In the genomic region with DNA sequence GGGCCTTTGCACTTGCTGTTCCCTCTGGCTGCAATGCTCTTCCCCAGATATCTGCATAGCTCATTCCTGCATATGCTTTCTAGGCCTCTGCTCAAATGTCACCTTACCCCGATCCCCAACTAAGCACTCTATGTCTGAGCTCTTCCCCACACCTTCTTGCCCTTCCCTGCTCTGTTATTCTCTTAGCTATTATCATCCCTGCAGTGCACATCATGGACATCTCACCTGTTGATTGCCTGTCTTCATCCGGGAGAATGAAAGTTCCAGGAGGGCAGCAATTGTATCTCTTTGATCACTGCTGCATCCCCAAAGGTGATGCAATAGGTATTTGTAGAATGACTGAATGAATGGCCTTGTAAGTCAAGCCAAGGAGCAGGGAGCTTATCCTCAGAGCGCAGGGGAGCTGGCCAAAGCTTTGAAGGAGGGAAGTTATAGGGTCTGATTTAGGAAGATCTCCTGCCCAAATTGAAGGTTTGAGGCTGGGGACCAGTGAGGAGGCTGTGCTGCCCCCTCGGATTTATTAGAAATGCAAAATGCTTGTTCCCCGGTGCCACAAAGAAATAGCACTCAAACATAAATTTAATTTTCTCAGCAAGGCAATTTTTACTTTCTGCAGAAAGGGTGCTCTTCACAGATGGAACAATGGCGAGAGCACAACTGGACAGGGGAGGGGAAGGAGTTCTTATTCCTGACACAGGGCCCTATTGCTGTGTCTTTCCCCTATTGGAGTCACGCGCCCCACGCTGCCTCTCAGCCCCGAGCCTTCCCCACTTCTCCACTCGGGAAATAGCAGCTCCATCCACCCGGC, we compare ENCODE assay signal across 25 cellular contexts.
"Had no signal": no experiment of that assay in that cellular context is flagged by ENCODE, and none has a peak within 500 bp of the region (broad histone marks: within the 10 kb centered on the region; RNA-seq: fewer than 3 reads in every experiment).

No MANE protein-coding gene starts in this region.

- H3K27ac ChIP-seq: colonic mucosa, esophagus squamous epithelium, heart right ventricle, lower lobe of right lung, ovary, psoas muscle, skin epidermis, spleen, thoracic aorta, tibial nerve, upper lobe of left lung had no signal

- DNase-seq: colonic mucosa; effector memory CD4-positive, alpha-beta T cell; erythroblast; esophagus squamous epithelium; foreskin melanocyte; glutamatergic neuron; heart right ventricle; hippocampal formation; left ventricle myocardium superior; lower lobe of right lung; natural killer cell; ovary; right cardiac atrium; spleen; stimulated activated CD4-positive, alpha-beta T cell treated with anti-CD3 and anti-CD28 coated beads, Interleukin-2, amount 100 ng/mL, for 48 hours; stimulated activated naive B cell treated with anti-CD40 and anti-IgM and Interleukin-4, amounts not matched to agents 10 μg/mL and 1 μg/mL and 100 μg/mL, for 72 hours; upper lobe of left lung had no signal

- H3K4me1 ChIP-seq: colonic mucosa, esophagus squamous epithelium, lower lobe of right lung, psoas muscle had no signal

- H3K27me3 ChIP-seq: colonic mucosa, ovary, tibial nerve, upper lobe of left lung had no signal

- FAIRE-seq: keratinocyte, urothelium cell line had no signal

- ATAC-seq: heart right ventricle; left ventricle myocardium superior; lower lobe of right lung; natural killer cell; psoas muscle; right cardiac atrium; stimulated activated naive B cell treated with anti-CD40 and anti-IgM and Interleukin-4, amounts not matched to agents 10 μg/mL and 1 μg/mL and 100 μg/mL, for 72 hours had no signal

- H3K27me3 Mint-ChIP-seq: dendritic cell treated with granulocyte-macrophage colony-stimulating factor and Interleukin-4, amounts not matched to agents 40 ng/mL and 50 ng/mL, for 4 days had no signal

- H3K4me3 ChIP-seq: colonic mucosa, esophagus squamous epithelium, heart right ventricle, lower lobe of right lung, ovary, psoas muscle, skin epidermis, spleen, thoracic aorta, tibial nerve, upper lobe of left lung had no signal

- H3K9me3 ChIP-seq: colonic mucosa, ovary, psoas muscle had no signal

- H3K4me1 Mint-ChIP-seq: natural killer cell; stimulated activated naive B cell treated with anti-CD40 and anti-IgM and Interleukin-4, amounts not matched to agents 10 μg/mL and 1 μg/mL and 100 μg/mL, for 72 hours had no signal

- H3K4me3 Mint-ChIP-seq: dendritic cell treated with granulocyte-macrophage colony-stimulating factor and Interleukin-4, amounts not matched to agents 40 ng/mL and 50 ng/mL, for 4 days; natural killer cell; stimulated activated naive B cell treated with anti-CD40 and anti-IgM and Interleukin-4, amounts not matched to agents 10 μg/mL and 1 μg/mL and 100 μg/mL, for 72 hours; stimulated activated naive CD8-positive, alpha-beta T cell treated with anti-CD3 and anti-CD28 coated beads, Interleukin-15, Interleukin-2, amounts not matched to agents 100 ng/mL and 50 ng/mL, for 24 hours had no signal

- H3K27ac Mint-ChIP-seq: dendritic cell treated with granulocyte-macrophage colony-stimulating factor and Interleukin-4, amounts not matched to agents 40 ng/mL and 50 ng/mL, for 4 days; natural killer cell; stimulated activated naive B cell treated with anti-CD40 and anti-IgM and Interleukin-4, amounts not matched to agents 10 μg/mL and 1 μg/mL and 100 μg/mL, for 72 hours; stimulated activated naive CD8-positive, alpha-beta T cell treated with anti-CD3 and anti-CD28 coated beads, Interleukin-15, Interleukin-2, amounts not matched to agents 100 ng/mL and 50 ng/mL, for 24 hours had no signal

- H3K36me3 Mint-ChIP-seq: natural killer cell had no signal

- H3K36me3 ChIP-seq: colonic mucosa, esophagus squamous epithelium, heart right ventricle, lower lobe of right lung, ovary, spleen, thoracic aorta, tibial nerve, upper lobe of left lung had no signal
